ENCODE assay signal across 31 cellular contexts in genomic region chr19:57506163-57506562, GRCh38. TPM values are rescaled to one million over a fixed set of nuclear protein-coding genes. Genes with fewer than 3 reads are reported as not detected.
"Had no signal": no experiment of that assay in that cellular context is flagged by ENCODE, and none has a peak within 500 bp of the region (broad histone marks: within the 10 kb centered on the region; RNA-seq: fewer than 3 reads in every experiment).

No MANE protein-coding gene starts in this region.

- H3K4me3 ChIP-seq: esophagus muscularis mucosa, heart right ventricle, lower lobe of right lung, neural progenitor cell, psoas muscle, sigmoid colon, stomach, thyroid gland, upper lobe of right lung had no signal

- H2AFZ ChIP-seq: neural progenitor cell, parathyroid adenoma had no signal

- H3K27ac ChIP-seq: breast epithelium, esophagus muscularis mucosa, foreskin keratinocyte, heart right ventricle, lower lobe of right lung, neural progenitor cell, parathyroid adenoma, psoas muscle, sigmoid colon, stomach, thyroid gland, upper lobe of right lung, WERI-Rb-1 had no signal

- ATAC-seq: activated CD4-positive, CD25-positive, alpha-beta regulatory T cell treated with anti-CD3 and anti-CD28 coated beads, Interleukin-2, amount 50 U/mL, for 24 hours; foreskin keratinocyte; heart right ventricle; lower lobe of right lung; naive thymus-derived CD8-positive, alpha-beta T cell; psoas muscle; stimulated activated memory B cell treated with anti-CD40 and anti-IgM and Interleukin-4, amounts not matched to agents 10 μg/mL and 1 μg/mL and 100 μg/mL, for 72 hours; upper lobe of right lung had no signal

- H3K4me1 ChIP-seq: breast epithelium, foreskin keratinocyte, lower lobe of right lung, neural progenitor cell, parathyroid adenoma, psoas muscle, upper lobe of right lung had no signal

- H3K9ac ChIP-seq: neural progenitor cell, parathyroid adenoma had no signal

- H3K27me3 ChIP-seq: breast epithelium, esophagus muscularis mucosa, foreskin keratinocyte, heart right ventricle, neural progenitor cell, sigmoid colon, stomach, thyroid gland, upper lobe of right lung had no signal

- H3K9me3 ChIP-seq: thyroid gland had no signal

- DNase-seq: activated CD4-positive, alpha-beta T cell treated with anti-CD3 and anti-CD28 coated beads for 48 hours; activated CD4-positive, alpha-beta T cell treated with anti-CD3 and anti-CD28 coated beads, Interleukin-2, amount 50 U/mL, for 48 hours; activated CD8-positive, alpha-beta memory T cell treated with anti-CD3 and anti-CD28 coated beads for 24 hours; activated effector memory CD4-positive, alpha-beta T cell treated with anti-CD3 and anti-CD28 coated beads, Interleukin-2, amount 50 U/mL, for 16 hours; activated naive CD4-positive, alpha-beta T cell treated with anti-CD3 and anti-CD28 coated beads, Interleukin-2, amount 10 ng/mL, durations not matched to agents 7 days and 5 days; activated T-cell treated with anti-CD3 and anti-CD28 coated beads, Interleukin-2, amount 50 U/mL, for 1 hour; central memory CD4-positive, alpha-beta T cell; endodermal cell; foreskin keratinocyte; heart right ventricle; lower lobe of right lung; mesenchymal stem cell; naive thymus-derived CD8-positive, alpha-beta T cell; occipital lobe; psoas muscle; sigmoid colon; small intestine; stimulated activated CD4-positive, alpha-beta T cell treated with anti-CD3 and anti-CD28 coated beads, Interleukin-4, amount 100 ng/mL, for 4 hours; stimulated activated CD8-positive, alpha-beta memory T cell treated with anti-CD3 and anti-CD28 coated beads, Interleukin-4, amount 100 ng/mL, for 48 hours; stomach; T1000; thyroid gland; upper lobe of right lung; WERI-Rb-1 had no signal

- FAIRE-seq: small intestine had no signal

- H3K4me2 ChIP-seq: neural progenitor cell had no signal

RNA-seq across cellular contexts. Expression of gene VN1R1, which starts 49.2 kb away (rescaled TPM):
- total RNA-seq: activated T-helper 1 cell treated with anti-CD3 and anti-CD28 coated beads, Interleukin-12 subunit alpha, Interleukin-12 subunit beta, Interleukin-2, Interleukin-4 antibody, amounts not matched to agents 30 ng/mL and 10 ng/mL and 1 ng/mL, durations not matched to agents 14 hours and 24 hours and 36 hours had no signal
